In genomic region chr3:177642482-177643163, GRCh38 we compare ENCODE assay signal across 1 cellular context.
TF ChIP-seq lines count a peak whose summit lies in the region.

No MANE protein-coding gene starts in this region.

TF ChIP-seq in SK-N-SH, 30 proteins besides CTCF, POLR2A, EP300 and RAD21 (continued from another document):
- TF ChIP-seq, protein P1, sequence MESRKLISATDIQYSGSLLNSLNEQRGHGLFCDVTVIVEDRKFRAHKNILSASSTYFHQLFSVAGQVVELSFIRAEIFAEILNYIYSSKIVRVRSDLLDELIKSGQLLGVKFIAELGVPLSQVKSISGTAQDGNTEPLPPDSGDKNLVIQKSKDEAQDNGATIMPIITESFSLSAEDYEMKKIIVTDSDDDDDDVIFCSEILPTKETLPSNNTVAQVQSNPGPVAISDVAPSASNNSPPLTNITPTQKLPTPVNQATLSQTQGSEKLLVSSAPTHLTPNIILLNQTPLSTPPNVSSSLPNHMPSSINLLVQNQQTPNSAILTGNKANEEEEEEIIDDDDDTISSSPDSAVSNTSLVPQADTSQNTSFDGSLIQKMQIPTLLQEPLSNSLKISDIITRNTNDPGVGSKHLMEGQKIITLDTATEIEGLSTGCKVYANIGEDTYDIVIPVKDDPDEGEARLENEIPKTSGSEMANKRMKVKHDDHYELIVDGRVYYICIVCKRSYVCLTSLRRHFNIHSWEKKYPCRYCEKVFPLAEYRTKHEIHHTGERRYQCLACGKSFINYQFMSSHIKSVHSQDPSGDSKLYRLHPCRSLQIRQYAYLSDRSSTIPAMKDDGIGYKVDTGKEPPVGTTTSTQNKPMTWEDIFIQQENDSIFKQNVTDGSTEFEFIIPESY (IDR thresholded peaks at IDR 0.05; ENCODE audit: borderline replicate concordance, low read depth): no peak
- no peak for TF ChIP-seq RXRA (IDR thresholded peaks at IDR 0.05; ENCODE audit: borderline replicate concordance, low read depth)
- TF ChIP-seq MEF2A (IDR thresholded peaks at IDR 0.05; ENCODE audit: borderline replicate concordance, low read depth): no peak
